ENCODE assay signal across 8 cellular contexts in genomic region chr4:25172964-25173917, GRCh38. TPM values are rescaled to one million over a fixed set of nuclear protein-coding genes. Genes with fewer than 3 reads are reported as not detected.
DNase-seq lines count a peak whose midpoint lies in the region; ATAC-seq and TF ChIP-seq lines count a peak whose summit lies in the region.

No MANE protein-coding gene starts in this region.

- H3K27ac ChIP-seq in SK-N-SH (ENCODE audit: low read depth in 2 of 2, low read length in 1 of 2), result peak overlapping the region in 1 of 2 experiments; percentile 88; a peak in 3 of 4 replicates
- peak overlapping the region in 3 of 4 donors; percentile 25 to 51 (median 25) for H3K27ac ChIP-seq in gastroesophageal sphincter
- H3K27ac ChIP-seq in spleen, result peak overlapping the region in 4 of 8 donors; percentile 8 to 34 (median 12)

- H3K4me3 ChIP-seq in GM06990 (replicated peaks; ENCODE audit: low read depth, low read length) (no peak overlapping the region), SK-N-SH (ENCODE audit: low read depth in 2 of 2, low read length in 1 of 2) (peak overlapping the region in 1 of 2 experiments; percentile 6; a peak in 1 of 4 replicates), gastroesophageal sphincter (no peak overlapping the region), skeletal muscle satellite cell (ENCODE audit: low read length) (peak overlapping the region; percentile 47), spleen (no peak overlapping the region)

- intact Hi-C loops in spleen (cut with DNase I; ENCODE audit: low total_unique reads), result loop anchor here (10.0 kb wide), 1 partner anchor 202 kb away; the partner anchor contains the start of gene ANAPC4

- peaks cover 23% of the 10 kb centered on the region for H3F3A ChIP-seq in SK-N-SH (replicated peaks; ENCODE audit: insufficient read depth)

- H3K9me3 ChIP-seq in SK-N-SH (peaks cover 4% of the 10 kb centered on the region; the same call in 1 of the 2 replicates), gastroesophageal sphincter (no peaks in the 10 kb centered on the region), skeletal muscle satellite cell (replicated peaks; ENCODE audit: low read length) (no peaks in the 10 kb centered on the region), spleen (no peaks in the 10 kb centered on the region)

- no peaks in the 10 kb centered on the region for H3K27me3 ChIP-seq in GM06990 (replicated peaks; ENCODE audit: control insufficient read depth, insufficient read depth, low read length)
- no peaks in the 10 kb centered on the region for H3K27me3 ChIP-seq in SK-N-SH (ENCODE audit: insufficient read depth)
- no peaks in the 10 kb centered on the region for H3K27me3 ChIP-seq in gastroesophageal sphincter
- H3K27me3 ChIP-seq in skeletal muscle satellite cell (ENCODE audit: control insufficient read depth, insufficient read depth, low read length), result no peaks in the 10 kb centered on the region
- H3K27me3 ChIP-seq in spleen (replicated peaks in 1 of 7), result no peaks in the 10 kb centered on the region

- no peaks in the 10 kb centered on the region for H3K9me2 ChIP-seq in SK-N-SH

- no peak for TF ChIP-seq POLR2A in gastroesophageal sphincter (IDR thresholded peaks at IDR 0.05)
- TF ChIP-seq POLR2A in spleen (IDR thresholded peaks at IDR 0.05), result no peak

- DNase-seq in GM06990 (ENCODE audit: extremely low read depth, insufficient read length) (no peak), SK-N-SH (no peak), spleen (no peak), NCI-H187 (lab: John Stamatoyannopoulos, UW) (no peak)

- H3K4me2 ChIP-seq in SK-N-SH, result peak overlapping the region; percentile 64
- peak overlapping the region; percentile 75 for H3K4me2 ChIP-seq in skeletal muscle satellite cell (ENCODE audit: low read length)

- peak; percentile 5 for TF ChIP-seq CTCF in GM06990 (IDR thresholded peaks at IDR 0.05; ENCODE audit: insufficient read depth, low read length, poor library complexity, severe bottlenecking)
- peak; percentile 14; the same call in 1 of the 2 replicates for TF ChIP-seq CTCF in SK-N-SH (IDR thresholded peaks at IDR 0.05)
- no peak for TF ChIP-seq CTCF in gastroesophageal sphincter (IDR thresholded peaks at IDR 0.05)
- TF ChIP-seq CTCF in spleen (IDR thresholded peaks at IDR 0.05 in 8 of 11, conservative IDR thresholded peaks at IDR 0.05 in 3 of 11), result no peak

- POLR2A ChIA-PET in SK-N-SH (lab: Yijun Ruan, JAX), result no interaction called here

- no peaks in the 10 kb centered on the region; the same call in 1 of the 2 replicates for H4K20me1 ChIP-seq in SK-N-SH (ENCODE audit: insufficient read depth)

- H3K4me1 ChIP-seq in SK-N-SH (ENCODE audit: control insufficient read depth in 1 of 2, insufficient read depth in 2 of 2, low read depth in 1 of 2, low read length in 1 of 2) (peaks cover 0 to 21% of the 10 kb centered on the region in 2 experiments; a peak in 2 of 4 replicates), gastroesophageal sphincter (peaks cover 0 to 20% (median 2%) of the 10 kb centered on the region in 3 donors), skeletal muscle satellite cell (ENCODE audit: control insufficient read depth, insufficient read depth, low read length) (peaks cover 27% of the 10 kb centered on the region), spleen (peaks cover 0 to 24% (median 3%) of the 10 kb centered on the region in 6 donors)

- H2AFZ ChIP-seq in SK-N-SH (ENCODE audit: low read depth), result no peak overlapping the region

- ATAC-seq in HG02938 (IDR thresholded peaks at IDR 0.05; ENCODE audit: unreplicated experiment) (peak; percentile 83), gastroesophageal sphincter (peak; percentile 95), GM21528 (IDR thresholded peaks at IDR 0.05; ENCODE audit: low FRiP score, unreplicated experiment) (no peak)

- CTCF ChIA-PET in SK-N-SH (lab: Yijun Ruan, JAX), result interaction anchor here (0.8 kb wide), 1 partner anchor 12 kb away, joined by 3 read pairs; no protein-coding TSS in a partner anchor

- no peak for TF ChIP-seq RAD21 in SK-N-SH (IDR thresholded peaks at IDR 0.05; ENCODE audit: low read length)

- 46% methylated on average over 3 of the region's 3 CpGs for WGBS in SK-N-SH (ENCODE audit: low lambda C conversion rate)
- WGBS in gastroesophageal sphincter (ENCODE audit: low coverage in 1 of 2), 2 donors, result 27 to 44% methylated on average over 3 of the region's 3 CpGs
- 42 to 70% (median 50%) methylated on average over 3 of the region's 3 CpGs for WGBS in spleen, 5 donors

- TF ChIP-seq EP300 in SK-N-SH (IDR thresholded peaks at IDR 0.05; ENCODE audit: borderline replicate concordance in 1 of 2, low read depth in 1 of 2, low read length in 1 of 2) (peak in 1 of 2 experiments; percentile 86; a peak in 2 of 4 replicates), gastroesophageal sphincter (IDR thresholded peaks at IDR 0.05) (no peak)

- H3K9ac ChIP-seq in SK-N-SH (peak overlapping the region; percentile 1; the same call in 1 of the 2 replicates), skeletal muscle satellite cell (ENCODE audit: low read depth, low read length) (no peak overlapping the region)

- H3K36me3 ChIP-seq in GM06990 (ENCODE audit: control insufficient read depth, insufficient read depth, low read length) (peaks cover 2% of the 10 kb centered on the region; the same call in 1 of the 2 replicates), SK-N-SH (replicated peaks in 1 of 2; ENCODE audit: control insufficient read depth in 1 of 2, insufficient read depth in 2 of 2, low read length in 1 of 2) (no peaks in the 10 kb centered on the region), gastroesophageal sphincter (peaks cover 0 to 3% of the 10 kb centered on the region in 2 donors), skeletal muscle satellite cell (ENCODE audit: insufficient read depth, low read length) (no peaks in the 10 kb centered on the region), spleen (peaks cover 0 to 43% (median 5%) of the 10 kb centered on the region in 6 donors)

- no peaks in the 10 kb centered on the region for H3K79me2 ChIP-seq in SK-N-SH (ENCODE audit: insufficient read depth)

TF ChIP-seq in SK-N-SH, 30 proteins besides CTCF, POLR2A, EP300 and RAD21 (continues in another document):
- TF ChIP-seq POLR2AphosphoS5 (IDR thresholded peaks at IDR 0.05; ENCODE audit: low read depth, low read length), result peak; percentile 78; the same call in 1 of the 2 replicates
- TF ChIP-seq MXI1 (IDR thresholded peaks at IDR 0.05; ENCODE audit: low read depth, low read length), result no peak
- TF ChIP-seq FOXJ3 (CRISPR knock-in tag; IDR thresholded peaks at IDR 0.05), result no peak
- TF ChIP-seq RCOR1 (IDR thresholded peaks at IDR 0.05; ENCODE audit: low read length), result no peak
- peak; percentile 69; the same call in 1 of the 2 replicates for TF ChIP-seq RXRA (IDR thresholded peaks at IDR 0.05; ENCODE audit: borderline replicate concordance, low read depth)
- TF ChIP-seq YY1 (IDR thresholded peaks at IDR 0.05; ENCODE audit: low read depth), result no peak
- TF ChIP-seq FOXM1 (IDR thresholded peaks at IDR 0.05; ENCODE audit: low read depth), result 0 out of 2 replicates have a peak, but pooled peaks have one; percentile 42
- TF ChIP-seq TAF1 (IDR thresholded peaks at IDR 0.05; ENCODE audit: borderline replicate concordance, low read depth, low read length), result no peak
- peak; percentile 45; the same call in 1 of the 2 replicates for TF ChIP-seq ELF1 (IDR thresholded peaks at IDR 0.05)
- TF ChIP-seq SMC3 (IDR thresholded peaks at IDR 0.05; ENCODE audit: low read depth, low read length), result no peak; the same call in 1 of the 2 replicates
- TF ChIP-seq, protein P1, sequence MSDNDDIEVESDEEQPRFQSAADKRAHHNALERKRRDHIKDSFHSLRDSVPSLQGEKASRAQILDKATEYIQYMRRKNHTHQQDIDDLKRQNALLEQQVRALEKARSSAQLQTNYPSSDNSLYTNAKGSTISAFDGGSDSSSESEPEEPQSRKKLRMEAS (IDR thresholded peaks at IDR 0.05; ENCODE audit: low read depth), result no peak
- TF ChIP-seq GATA2 (CRISPR knock-in tag; IDR thresholded peaks at IDR 0.05), result no peak
- no peak for TF ChIP-seq RFX5 (IDR thresholded peaks at IDR 0.05; ENCODE audit: low read length)
- peak; percentile 100 for TF ChIP-seq MEF2A (IDR thresholded peaks at IDR 0.05; ENCODE audit: borderline replicate concordance, low read depth)
- 0 out of 2 replicates have a peak, but pooled peaks have one; percentile 25 for TF ChIP-seq USF1 (IDR thresholded peaks at IDR 0.05; ENCODE audit: borderline replicate concordance, low read depth)
- TF ChIP-seq, protein P2, sequence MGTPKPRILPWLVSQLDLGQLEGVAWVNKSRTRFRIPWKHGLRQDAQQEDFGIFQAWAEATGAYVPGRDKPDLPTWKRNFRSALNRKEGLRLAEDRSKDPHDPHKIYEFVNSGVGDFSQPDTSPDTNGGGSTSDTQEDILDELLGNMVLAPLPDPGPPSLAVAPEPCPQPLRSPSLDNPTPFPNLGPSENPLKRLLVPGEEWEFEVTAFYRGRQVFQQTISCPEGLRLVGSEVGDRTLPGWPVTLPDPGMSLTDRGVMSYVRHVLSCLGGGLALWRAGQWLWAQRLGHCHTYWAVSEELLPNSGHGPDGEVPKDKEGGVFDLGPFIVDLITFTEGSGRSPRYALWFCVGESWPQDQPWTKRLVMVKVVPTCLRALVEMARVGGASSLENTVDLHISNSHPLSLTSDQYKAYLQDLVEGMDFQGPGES (IDR thresholded peaks at IDR 0.05; ENCODE audit: low read depth, low read length), result no peak
- peak; percentile 71; the same call in 1 of the 2 replicates for TF ChIP-seq TEAD4 (IDR thresholded peaks at IDR 0.05; ENCODE audit: borderline replicate concordance, insufficient read depth)

RNA-seq across cellular contexts. Expression of gene SEPSECS, which starts 13.0 kb away (rescaled TPM):
- polyA plus RNA-seq in SK-N-SH (2012; rRNA removed), result 2.0 and 2.7 TPM in 2 replicates
- polyA plus RNA-seq in SK-N-SH (2012; cell fraction: cytosol; rRNA removed), result 2.4 TPM in 2 replicates
- polyA plus RNA-seq in SK-N-SH (2012; cell fraction: nucleus; rRNA removed), result 2.4 and 6.8 TPM in 2 replicates
- total RNA-seq in gastroesophageal sphincter, result 1 to 10 TPM; 3.3 to 9.0 (median 7.1) TPM
- total RNA-seq in skeletal muscle satellite cell (2012; rRNA removed), result 4.8 and 5.1 TPM in 2 replicates
- total RNA-seq in spleen, result 10 to 100 TPM in 6 of 7 donors, 1 to 10 TPM in 1; 9.1 to 15.2 (median 13.2) TPM
- polyA plus RNA-seq in spleen, result 1 to 10 TPM; 4.8 to 7.6 (median 6.5) TPM

Comparison
In these comparisons a context has a peak if more than half of its experiments do, and no peak if none do; other contexts are left out.
1. CTCF ChIP-seq: peak in GM06990 (single experiment) and SK-N-SH (single experiment); none in gastroesophageal sphincter (0 of 4) and spleen (0 of 11).